Comparison of ENCODE assay signal across 8 cellular contexts in genomic region chr1:32335951-32336867, GRCh38. TPM values are rescaled to one million over a fixed set of nuclear protein-coding genes. Genes with fewer than 3 reads are reported as not detected.
A peak's percentile ranks its signal among the peaks of the same experiment; 100 is the strongest.
DNase-seq lines count a peak whose midpoint lies in the region; ATAC-seq lines count a peak whose summit lies in the region.

A gene with protein sequence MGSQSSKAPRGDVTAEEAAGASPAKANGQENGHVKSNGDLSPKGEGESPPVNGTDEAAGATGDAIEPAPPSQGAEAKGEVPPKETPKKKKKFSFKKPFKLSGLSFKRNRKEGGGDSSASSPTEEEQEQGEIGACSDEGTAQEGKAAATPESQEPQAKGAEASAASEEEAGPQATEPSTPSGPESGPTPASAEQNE (minus strand): TSS chr1:32336233. CDS start chr1:32336033, 200 bp downstream.

- H3K9me3 ChIP-seq in ectodermal cell (ENCODE audit: control insufficient read depth, low read length): no peaks in the 10 kb centered on the region

- peak; percentile 48 for ATAC-seq in HG03175 (IDR thresholded peaks at IDR 0.05; ENCODE audit: unreplicated experiment)
- ATAC-seq in activated CD8-positive, alpha-beta T cell treated with anti-CD3 and anti-CD28 coated beads, Interleukin-2, amount 10 ng/mL, durations not matched to agents 7 days and 5 days: peak; percentile 66

- 5% methylated on average over 88 of the region's 88 CpGs for WGBS in ectodermal cell, 2 experiments

- peaks cover 28% of the 10 kb centered on the region for H3K36me3 ChIP-seq in ectodermal cell (ENCODE audit: control insufficient read depth, insufficient read depth, low read length)

- H3K4me3 Mint-ChIP-seq in activated CD8-positive, alpha-beta T cell treated with anti-CD3 and anti-CD28 coated beads, Interleukin-2, amount 10 ng/mL, durations not matched to agents 7 days and 5 days: peak within 1 kb of the TSS; percentile 81

- H3K27ac Mint-ChIP-seq in activated CD8-positive, alpha-beta T cell treated with anti-CD3 and anti-CD28 coated beads, Interleukin-2, amount 10 ng/mL, durations not matched to agents 7 days and 5 days: peak within 1 kb of the TSS; percentile 53

- peaks cover 27% of the 10 kb centered on the region for H3K36me3 Mint-ChIP-seq in activated CD8-positive, alpha-beta T cell treated with anti-CD3 and anti-CD28 coated beads, Interleukin-2, amount 10 ng/mL, durations not matched to agents 7 days and 5 days (ENCODE audit: low read depth)

- H3K9me3 Mint-ChIP-seq in activated CD8-positive, alpha-beta T cell treated with anti-CD3 and anti-CD28 coated beads, Interleukin-2, amount 10 ng/mL, durations not matched to agents 7 days and 5 days (ENCODE audit: insufficient read depth): no peaks in the 10 kb centered on the region

- H3K4me1 Mint-ChIP-seq in activated CD8-positive, alpha-beta T cell treated with anti-CD3 and anti-CD28 coated beads, Interleukin-2, amount 10 ng/mL, durations not matched to agents 7 days and 5 days (ENCODE audit: low read depth): peaks cover 40% of the 10 kb centered on the region

- H3K27me3 ChIP-seq in ectodermal cell (ENCODE audit: control insufficient read depth, insufficient read depth, low read length, poor library complexity, severe bottlenecking): no peaks in the 10 kb centered on the region

- peak; percentile 82 for DNase-seq in NCI-H1436 (lab: John Stamatoyannopoulos, UW)
- DNase-seq in NCI-H1436 treated with DMSO at 0.1 percent for 48 hours (lab: John Stamatoyannopoulos, UW): no peak
- peak; percentile 39 to 85 for DNase-seq in NCI-H526 (lab: John Stamatoyannopoulos, UW)
- DNase-seq in activated CD8-positive, alpha-beta T cell treated with anti-CD3 and anti-CD28 coated beads, Interleukin-2, amount 10 ng/mL, durations not matched to agents 7 days and 5 days: peak; percentile 85
- DNase-seq in medulla oblongata (ENCODE audit: extremely low spot score): peak; percentile 82
- DNase-seq in stimulated activated CD4-positive, alpha-beta T cell treated with anti-CD3 and anti-CD28 coated beads, TNF-alpha, amount 100 ng/mL, for 48 hours (ENCODE audit: low read depth in 3 of 3): peak; percentile 64 to 75 (median 64)

- peaks cover 3% of the 10 kb centered on the region for H3K27me3 Mint-ChIP-seq in activated CD8-positive, alpha-beta T cell treated with anti-CD3 and anti-CD28 coated beads, Interleukin-2, amount 10 ng/mL, durations not matched to agents 7 days and 5 days (ENCODE audit: low read depth)

- peak within 1 kb of the TSS; percentile 70 for H3K4me3 ChIP-seq in ectodermal cell (ENCODE audit: insufficient read depth, low read depth, low read length)

- H3K4me1 ChIP-seq in ectodermal cell (ENCODE audit: control insufficient read depth, insufficient read depth, low read length): peaks cover 36% of the 10 kb centered on the region

- CTCF ChIA-PET in activated CD8-positive, alpha-beta T cell treated with anti-CD3 and anti-CD28 coated beads, Interleukin-2, amount 10 ng/mL, durations not matched to agents 7 days and 5 days (lab: Charles Lee): interaction anchor here (1.1 to 3.4 kb wide), 11 partner anchors 9 to 121 kb away, joined by 3 to 21 read pairs (median 7); partner anchors contain the start of genes BSDC1 and LCK

- peak within 1 kb of the TSS; percentile 93 for H3K27ac ChIP-seq in ectodermal cell (ENCODE audit: insufficient read depth, low read depth, low read length, poor library complexity, severe bottlenecking)

- POLR2A ChIA-PET in activated CD8-positive, alpha-beta T cell treated with anti-CD3 and anti-CD28 coated beads, Interleukin-2, amount 10 ng/mL, durations not matched to agents 7 days and 5 days (lab: Charles Lee): interaction anchor here (0.5 to 3.0 kb wide), 24 partner anchors 9 to 645 kb away, joined by 3 to 15 read pairs (median 3); partner anchors contain the start of genes BSDC1, EIF3I, HDAC1 and IQCC

RNA-seq across cellular contexts. Expression of the gene that starts here (rescaled TPM):
- total RNA-seq in activated CD8-positive, alpha-beta T cell treated with anti-CD3 and anti-CD28 coated beads, Interleukin-2, amount 10 ng/mL, durations not matched to agents 7 days and 5 days: 10 to 100 TPM; 23.1 to 26.1 TPM
- 893 TPM for polyA plus RNA-seq in ectodermal cell (2013, experiment 1 of 4)
- 819 TPM for polyA plus RNA-seq in ectodermal cell (2013, experiment 2 of 4)
- 643 TPM for polyA plus RNA-seq in ectodermal cell (2013, experiment 3 of 4)
- 739 TPM for polyA plus RNA-seq in ectodermal cell (2013, experiment 4 of 4)
